ENCODE assay signal across 9 cellular contexts in the genomic region with DNA sequence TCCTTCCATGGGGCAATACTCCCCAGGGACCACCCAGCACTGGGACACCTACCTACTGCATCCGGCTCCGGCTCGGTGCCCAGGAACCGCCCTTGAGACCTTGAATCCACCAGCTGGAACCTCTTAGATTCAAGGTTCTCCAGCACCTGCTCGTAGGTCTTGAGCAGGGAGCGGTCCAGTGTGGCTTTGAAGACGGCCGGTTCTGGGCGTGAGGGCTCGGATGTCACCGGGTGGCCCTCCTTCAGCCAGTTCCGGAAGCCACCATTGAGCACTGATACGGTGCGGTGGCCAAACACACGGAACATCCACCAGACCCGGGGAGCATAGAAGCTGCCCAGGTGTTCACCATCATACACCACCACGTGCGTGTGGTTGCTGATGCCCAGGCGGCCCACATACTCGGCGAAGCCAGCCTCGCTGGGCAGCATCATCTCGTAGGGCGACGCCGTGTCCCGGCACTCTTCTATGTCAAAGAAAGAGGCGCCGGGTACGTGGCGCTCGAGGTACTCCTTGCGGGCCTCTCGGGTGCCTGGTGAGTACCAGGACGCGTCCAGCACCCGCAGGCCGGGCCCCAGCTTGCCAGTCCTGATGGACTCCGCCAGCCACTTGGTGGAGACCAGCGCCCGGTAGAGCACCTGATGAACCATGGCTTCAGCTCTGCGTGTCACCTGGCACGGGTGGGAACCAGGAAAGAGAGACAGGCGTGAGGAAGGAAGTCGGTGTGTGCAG. TPM values are rescaled to one million over a fixed set of nuclear protein-coding genes. Genes with fewer than 3 reads are reported as not detected.
DNase-seq lines count a peak whose midpoint lies in the region; ATAC-seq and TF ChIP-seq lines count a peak whose summit lies in the region.
"Had no signal": no experiment of that assay in that cellular context is flagged by ENCODE, and none has a peak within 500 bp of the region (broad histone marks: within the 10 kb centered on the region; RNA-seq: fewer than 3 reads in every experiment).

No MANE protein-coding gene starts in this region.

- H3K9me3 ChIP-seq in mucosa of rectum (ENCODE audit: control insufficient read depth in 2 of 2, low read length in 2 of 2) (no peaks in the 10 kb centered on the region), vagina (no peaks in the 10 kb centered on the region)

- H3K9ac ChIP-seq in mucosa of rectum (ENCODE audit: low read depth in 1 of 2, low read length in 2 of 2), result peak overlapping the region; percentile 86 to 97

- peaks cover 53 to 65% of the 10 kb centered on the region in 2 donors for H3K4me1 ChIP-seq in mucosa of rectum (ENCODE audit: control insufficient read depth in 2 of 2, insufficient read depth in 2 of 2, low read length in 2 of 2)
- peaks cover 69% of the 10 kb centered on the region for H3K4me1 ChIP-seq in vagina

- no peak for ATAC-seq in activated naive CD4-positive, alpha-beta T cell treated with anti-CD3 and anti-CD28 coated beads, Interleukin-2, amount 50 U/mL, for 72 hours
- no peak for ATAC-seq in GM18907 (IDR thresholded peaks at IDR 0.05; ENCODE audit: unreplicated experiment)

- H3K27me3 ChIP-seq in dorsolateral prefrontal cortex, result no peaks in the 10 kb centered on the region
- no peaks in the 10 kb centered on the region for H3K27me3 ChIP-seq in mucosa of rectum (ENCODE audit: control insufficient read depth in 2 of 2, insufficient read depth in 2 of 2, low read length in 2 of 2)
- H3K27me3 ChIP-seq in vagina, result no peaks in the 10 kb centered on the region

- no peak for TF ChIP-seq POLR2A in vagina (IDR thresholded peaks at IDR 0.05)

- H3K27me3 Mint-ChIP-seq in activated naive CD4-positive, alpha-beta T cell treated with anti-CD3 and anti-CD28 coated beads, Interleukin-2, amount 50 U/mL, for 24 hours, result peaks cover 5% of the 10 kb centered on the region

- H3K9me3 Mint-ChIP-seq in activated naive CD4-positive, alpha-beta T cell treated with anti-CD3 and anti-CD28 coated beads, Interleukin-2, amount 50 U/mL, for 24 hours, result no peaks in the 10 kb centered on the region
- no peaks in the 10 kb centered on the region for H3K9me3 Mint-ChIP-seq in activated naive CD4-positive, alpha-beta T cell treated with anti-CD3 and anti-CD28 coated beads, Interleukin-2, amount 50 U/mL, for 72 hours

- H3K4me1 Mint-ChIP-seq in activated naive CD4-positive, alpha-beta T cell treated with anti-CD3 and anti-CD28 coated beads, Interleukin-2, amount 50 U/mL, for 24 hours, result peaks cover 4% of the 10 kb centered on the region

- H3K36me3 ChIP-seq in mucosa of rectum (ENCODE audit: control insufficient read depth in 2 of 2, insufficient read depth in 2 of 2, low read length in 2 of 2) (peaks cover 7 to 10% of the 10 kb centered on the region in 2 donors), vagina (peaks cover 0 to 9% of the 10 kb centered on the region in 2 donors)

- TF ChIP-seq CTCF in dorsolateral prefrontal cortex (IDR thresholded peaks at IDR 0.05 in 54 of 56, conservative IDR thresholded peaks at IDR 0.05 in 2 of 56; ENCODE audit: low read depth in 1 of 56, partially characterized antibody in 56 of 56) (no peak), vagina (IDR thresholded peaks at IDR 0.05) (no peak)

- H3K4me3 ChIP-seq in dorsolateral prefrontal cortex (peak overlapping the region; percentile 64 to 98 (median 88)), mucosa of rectum (ENCODE audit: low read length in 2 of 2) (peak overlapping the region; percentile 73 to 83), vagina (peak overlapping the region; percentile 96 to 99)

- no peaks in the 10 kb centered on the region for H3K36me3 Mint-ChIP-seq in activated naive CD4-positive, alpha-beta T cell treated with anti-CD3 and anti-CD28 coated beads, Interleukin-2, amount 50 U/mL, for 24 hours
- H3K36me3 Mint-ChIP-seq in activated naive CD4-positive, alpha-beta T cell treated with anti-CD3 and anti-CD28 coated beads, Interleukin-2, amount 50 U/mL, for 72 hours, result no peaks in the 10 kb centered on the region

- H3K4me3 Mint-ChIP-seq in activated naive CD4-positive, alpha-beta T cell treated with anti-CD3 and anti-CD28 coated beads, Interleukin-2, amount 50 U/mL, for 24 hours, result peak overlapping the region; percentile 71

- intact Hi-C loops in dorsolateral prefrontal cortex (cut with DNase I) (loop anchor here (2.0 to 10.0 kb wide), 3 partner anchors 34 to 177 kb away; partner anchors contain the start of gene KCTD17 (in 1 of the 2)), vagina (cut with DNase I) (no loop called here)

- DNase-seq in activated naive CD4-positive, alpha-beta T cell treated with anti-CD3 and anti-CD28 coated beads, Interleukin-2, amount 50 U/mL, for 72 hours (ENCODE audit: low spot score in 2 of 2), result no peak
- no peak for DNase-seq in dorsolateral prefrontal cortex
- no peak for DNase-seq in vagina (ENCODE audit: extremely low spot score in 2 of 2)
- no peak for DNase-seq in NCI-H2227 (lab: John Stamatoyannopoulos, UW; ENCODE audit: unreplicated experiment)
- DNase-seq in inferior parietal cortex (ENCODE audit: extremely low spot score), result no peak
- DNase-seq: DND-41 had no signal

- peak overlapping the region in 57 of 59 donors; percentile 0 to 98 (median 92) for H3K27ac ChIP-seq in dorsolateral prefrontal cortex
- peak overlapping the region; percentile 95 to 98 for H3K27ac ChIP-seq in mucosa of rectum (ENCODE audit: low read depth in 2 of 2, low read length in 2 of 2)
- H3K27ac ChIP-seq in vagina, result peak overlapping the region; percentile 97

- peak overlapping the region; percentile 55 for H3K27ac Mint-ChIP-seq in activated naive CD4-positive, alpha-beta T cell treated with anti-CD3 and anti-CD28 coated beads, Interleukin-2, amount 50 U/mL, for 24 hours
- peak overlapping the region in 1 of 2 donors; percentile 88 for H3K27ac Mint-ChIP-seq in activated naive CD4-positive, alpha-beta T cell treated with anti-CD3 and anti-CD28 coated beads, Interleukin-2, amount 50 U/mL, for 72 hours

RNA-seq across cellular contexts. Expression of gene TST, which starts 1.0 kb away (rescaled TPM):
- total RNA-seq in activated naive CD4-positive, alpha-beta T cell treated with anti-CD3 and anti-CD28 coated beads, Interleukin-2, amount 50 U/mL, for 72 hours, result 1 to 10 TPM; 5.1 to 5.3 TPM
- total RNA-seq in dorsolateral prefrontal cortex, result 10 to 100 TPM in 116 of 120 experiments, 1 to 10 TPM in 4; 8.8 to 40.3 (median 19.7) TPM
- 50.8 TPM for total RNA-seq in vagina

RNA-seq across cellular contexts. Expression of gene MPST, which starts 1.3 kb away (rescaled TPM):
- 10 to 100 TPM; 20.9 to 23.2 TPM for total RNA-seq in activated naive CD4-positive, alpha-beta T cell treated with anti-CD3 and anti-CD28 coated beads, Interleukin-2, amount 50 U/mL, for 72 hours
- 10 to 100 TPM; 12.8 to 46.5 (median 22.4) TPM for total RNA-seq in dorsolateral prefrontal cortex
- 126 TPM for total RNA-seq in vagina

RNA-seq across cellular contexts. Expression of gene KCTD17, which starts 33.3 kb away (rescaled TPM):
- 10 to 100 TPM; 20.0 to 35.7 TPM for total RNA-seq in activated naive CD4-positive, alpha-beta T cell treated with anti-CD3 and anti-CD28 coated beads, Interleukin-2, amount 50 U/mL, for 72 hours
- total RNA-seq in dorsolateral prefrontal cortex (100 to 1,000 TPM in 55 of 120 experiments, 10 to 100 TPM in 65; 61.1 to 128 (median 98.0) TPM), vagina (27.5 TPM)
